In genomic region chr1:234597894-234598293, GRCh38 we compare ENCODE assay signal across 8 cellular contexts. TPM values are rescaled to one million over a fixed set of nuclear protein-coding genes. Genes with fewer than 3 reads are reported as not detected.
A peak's percentile ranks its signal among the peaks of the same experiment; 100 is the strongest.
DNase-seq lines count a peak whose midpoint lies in the region; ATAC-seq and TF ChIP-seq lines count a peak whose summit lies in the region.

No MANE protein-coding gene starts in this region.

- H3K4me1 Mint-ChIP-seq in CD14-positive monocyte, result peaks cover 45% of the 10 kb centered on the region
- peaks cover 40% of the 10 kb centered on the region for H3K4me1 Mint-ChIP-seq in stimulated activated memory B cell treated with anti-CD40 and anti-IgM and Interleukin-4, amounts not matched to agents 10 μg/mL and 1 μg/mL and 100 μg/mL, for 72 hours

- H3K27me3 ChIP-seq in H7 (ENCODE audit: control insufficient read depth, insufficient read depth, low read length) (no peaks in the 10 kb centered on the region), Peyer's patch (no peaks in the 10 kb centered on the region)

- TF ChIP-seq CTCF in CD14-positive monocyte (IDR thresholded peaks at IDR 0.05) (peak; percentile 56), Peyer's patch (IDR thresholded peaks at IDR 0.05) (peak; percentile 46 to 81 (median 71))

- H3K27ac Mint-ChIP-seq in CD14-positive monocyte, result no peak overlapping the region
- H3K27ac Mint-ChIP-seq in stimulated activated memory B cell treated with anti-CD40 and anti-IgM and Interleukin-4, amounts not matched to agents 10 μg/mL and 1 μg/mL and 100 μg/mL, for 72 hours, result no peak overlapping the region

- peaks cover 0 to 38% (median 21%) of the 10 kb centered on the region in 4 donors for H3K4me1 ChIP-seq in Peyer's patch

- DNase-seq in CD14-positive monocyte (ENCODE audit: low spot score), result no peak
- DNase-seq in H7, result peak; percentile 75
- peak in 2 of 3 donors; percentile 66 to 86 for DNase-seq in Peyer's patch
- peak; percentile 65 for DNase-seq in activated naive CD4-positive, alpha-beta T cell treated with anti-CD3 and anti-CD28 coated beads, Interleukin-2, amount 50 U/mL, for 16 hours
- peak; percentile 27 for DNase-seq in kidney glomerular epithelial cell (lab: John Stamatoyannopoulos, UW)

- H3K9me3 ChIP-seq in Peyer's patch, result no peaks in the 10 kb centered on the region

- ATAC-seq in stimulated activated memory B cell treated with anti-CD40 and anti-IgM and Interleukin-4, amounts not matched to agents 10 μg/mL and 1 μg/mL and 100 μg/mL, for 72 hours, result peak; percentile 39
- no peak for ATAC-seq in HG03039 (IDR thresholded peaks at IDR 0.05; ENCODE audit: unreplicated experiment)
- ATAC-seq in GM19397 (IDR thresholded peaks at IDR 0.05; ENCODE audit: unreplicated experiment), result no peak

- H3K36me3 ChIP-seq in H7 (replicated peaks; ENCODE audit: control insufficient read depth, insufficient read depth, low read length), result no peaks in the 10 kb centered on the region
- H3K36me3 ChIP-seq in Peyer's patch, result no peaks in the 10 kb centered on the region

- H3K9me3 Mint-ChIP-seq in CD14-positive monocyte, result peaks cover 0 to 11% (median 5%) of the 10 kb centered on the region in 7 donors
- no peaks in the 10 kb centered on the region for H3K9me3 Mint-ChIP-seq in stimulated activated memory B cell treated with anti-CD40 and anti-IgM and Interleukin-4, amounts not matched to agents 10 μg/mL and 1 μg/mL and 100 μg/mL, for 72 hours

- no peak for TF ChIP-seq POLR2A in Peyer's patch (IDR thresholded peaks at IDR 0.05)

- H3K27me3 Mint-ChIP-seq in CD14-positive monocyte (ENCODE audit: low read depth in 3 of 3), result peaks cover 0 to 2% (median 1%) of the 10 kb centered on the region in 3 donors
- H3K27me3 Mint-ChIP-seq in stimulated activated memory B cell treated with anti-CD40 and anti-IgM and Interleukin-4, amounts not matched to agents 10 μg/mL and 1 μg/mL and 100 μg/mL, for 72 hours, result no peaks in the 10 kb centered on the region

- intact Hi-C loops in CD14-positive monocyte (cut with micrococcal nuclease), result loop anchor here in 1 of 2 donors (10.0 kb wide), 1 partner anchor 53 kb away; no protein-coding TSS in a partner anchor

- no peak overlapping the region for H3K4me3 Mint-ChIP-seq in CD14-positive monocyte
- no peak overlapping the region for H3K4me3 Mint-ChIP-seq in stimulated activated memory B cell treated with anti-CD40 and anti-IgM and Interleukin-4, amounts not matched to agents 10 μg/mL and 1 μg/mL and 100 μg/mL, for 72 hours

- peak overlapping the region in 1 of 4 donors; percentile 100 for H3K27ac ChIP-seq in Peyer's patch

- no peak overlapping the region for H3K4me3 ChIP-seq in H7 (ENCODE audit: insufficient read depth, low read depth, low read length)
- no peak overlapping the region for H3K4me3 ChIP-seq in Peyer's patch

- peaks cover 10 to 15% of the 10 kb centered on the region in 2 donors for H3K36me3 Mint-ChIP-seq in CD14-positive monocyte
- peaks cover 9% of the 10 kb centered on the region for H3K36me3 Mint-ChIP-seq in stimulated activated memory B cell treated with anti-CD40 and anti-IgM and Interleukin-4, amounts not matched to agents 10 μg/mL and 1 μg/mL and 100 μg/mL, for 72 hours

RNA-seq across cellular contexts. Expression of gene IRF2BP2, which starts 12.1 kb away (rescaled TPM):
- 10 to 100 TPM; 22.4 to 22.6 TPM for polyA plus RNA-seq in CD14-positive monocyte
- 67.0 and 90.9 TPM in 2 replicates for total RNA-seq in H7 (2014; rRNA removed; shearing (Covaris generic))
- 10 to 100 TPM; 73.4 to 99.6 (median 86.5) TPM for total RNA-seq in Peyer's patch
